In genomic region chr19:8363803-8364771, GRCh38 we compare ENCODE assay signal across 8 cellular contexts.
DNase-seq lines count a peak whose midpoint lies in the region; ATAC-seq and TF ChIP-seq lines count a peak whose summit lies in the region.

A gene with protein sequence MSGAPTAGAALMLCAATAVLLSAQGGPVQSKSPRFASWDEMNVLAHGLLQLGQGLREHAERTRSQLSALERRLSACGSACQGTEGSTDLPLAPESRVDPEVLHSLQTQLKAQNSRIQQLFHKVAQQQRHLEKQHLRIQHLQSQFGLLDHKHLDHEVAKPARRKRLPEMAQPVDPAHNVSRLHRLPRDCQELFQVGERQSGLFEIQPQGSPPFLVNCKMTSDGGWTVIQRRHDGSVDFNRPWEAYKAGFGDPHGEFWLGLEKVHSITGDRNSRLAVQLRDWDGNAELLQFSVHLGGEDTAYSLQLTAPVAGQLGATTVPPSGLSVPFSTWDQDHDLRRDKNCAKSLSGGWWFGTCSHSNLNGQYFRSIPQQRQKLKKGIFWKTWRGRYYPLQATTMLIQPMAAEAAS (plus strand): TSS chr19:8364155. CDS start chr19:8364322, 167 bp downstream.

- DNase-seq in AG04449 (ENCODE audit: low read depth, low spot score) (no peak), HuH-7 (ENCODE audit: low spot score) (peak; percentile 79), epithelial cell of prostate (ENCODE audit: low read depth, low spot score) (peak; percentile 53), midbrain (lab: John Stamatoyannopoulos, UW) (peak; percentile 76), NCI-H526 treated with DMSO at 0.1 percent for 48 hours (lab: John Stamatoyannopoulos, UW) (no peak)
- peak; percentile 81 for DNase-seq in activated CD8-positive, alpha-beta memory T cell treated with anti-CD3 and anti-CD28 coated beads, Interleukin-2, amount 50 U/mL, for 48 hours
- DNase-seq in stimulated activated CD8-positive, alpha-beta memory T cell treated with anti-CD3 and anti-CD28 coated beads, Interleukin-4, amount 100 ng/mL, for 48 hours, result peak; percentile 77

- peak within 1 kb of the TSS; percentile 58 for H3K4me3 ChIP-seq in AG04449 (ENCODE audit: low read depth, low read length)

- peak within 1 kb of the TSS; percentile 98 for H3K27ac ChIP-seq in epithelial cell of prostate

- no peak for ATAC-seq in GM21529 (IDR thresholded peaks at IDR 0.05; ENCODE audit: unreplicated experiment)

- CTCF ChIA-PET in AG04449 (lab: Yijun Ruan, JAX), result interaction anchor here (0.7 to 9.3 kb wide), 7 partner anchors 11 to 158 kb away, joined by 3 to 89 read pairs (median 6); partner anchors contain the start of genes MARCHF2 and RAB11B

- POLR2A ChIA-PET in AG04449 (lab: Yijun Ruan, JAX), result interaction anchor here (0.6 to 5.2 kb wide), 9 partner anchors 9 to 205 kb away, joined by 3 to 33 read pairs (median 4); partner anchors contain the start of genes RAB11B and ZNF414

- TF ChIP-seq CTCF in AG04449 (IDR thresholded peaks at IDR 0.05; ENCODE audit: insufficient read depth, low read length, missing control alignments), result peak; percentile 23

Comparison
In these comparisons a context has a peak if more than half of its experiments do, and no peak if none do; other contexts are left out.
1. DNase-seq: peak in HuH-7 (single experiment), activated CD8-positive, alpha-beta memory T cell treated with anti-CD3 and anti-CD28 coated beads, Interleukin-2, amount 50 U/mL, for 48 hours (single experiment), epithelial cell of prostate (single experiment), midbrain (single experiment) and stimulated activated CD8-positive, alpha-beta memory T cell treated with anti-CD3 and anti-CD28 coated beads, Interleukin-4, amount 100 ng/mL, for 48 hours (single experiment); none in AG04449 (single experiment) and NCI-H526 treated with DMSO at 0.1 percent for 48 hours (single experiment).